In the genomic region with DNA sequence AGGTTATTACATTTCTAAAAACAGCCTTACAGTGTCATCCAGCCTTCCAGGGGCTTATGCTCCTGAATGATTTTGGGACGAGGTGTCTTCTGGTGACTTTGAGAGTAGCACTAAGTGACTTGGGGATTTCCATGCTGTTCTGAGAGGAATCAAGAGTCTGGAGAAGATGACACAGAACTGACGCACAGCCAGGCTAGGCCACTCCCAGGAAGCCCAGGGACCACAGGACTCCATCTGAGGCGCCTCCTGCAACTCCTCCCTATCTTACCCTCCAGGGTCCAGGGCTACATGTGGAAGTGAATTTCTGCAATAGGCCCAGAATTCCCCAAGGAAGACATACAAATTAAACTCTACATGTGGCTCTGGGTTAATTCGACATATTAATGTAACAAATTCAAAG, we compare ENCODE assay signal across 11 cellular contexts.
DNase-seq lines count a peak whose midpoint lies in the region; ATAC-seq, FAIRE-seq and TF ChIP-seq lines count a peak whose summit lies in the region.
"Had no signal": no experiment of that assay in that cellular context is flagged by ENCODE, and none has a peak within 500 bp of the region (broad histone marks: within the 10 kb centered on the region; RNA-seq: fewer than 3 reads in every experiment).

No MANE protein-coding gene starts in this region.

- H3K27me3 Mint-ChIP-seq in activated CD4-positive, alpha-beta T cell treated with anti-CD3 and anti-CD28 coated beads, Interleukin-2, amount 10 ng/mL, durations not matched to agents 24 days and 14 days: no peaks in the 10 kb centered on the region

- intact Hi-C loops in activated CD4-positive, alpha-beta T cell treated with anti-CD3 and anti-CD28 coated beads, Interleukin-2, amount 10 ng/mL, durations not matched to agents 24 days and 14 days (cut with micrococcal nuclease): loop anchor here (2.0 kb wide), 1 partner anchor 25 kb away; no protein-coding TSS in a partner anchor

- H3K4me3 ChIP-seq in A549 (no peak overlapping the region), HFF-Myc (replicated peaks; ENCODE audit: low read depth, low read length) (no peak overlapping the region)
- no peak overlapping the region for H3K4me3 ChIP-seq in effector memory CD4-positive, alpha-beta T cell (ENCODE audit: insufficient read depth, low read depth, low read length, poor library complexity, severe bottlenecking)

- peak; percentile 7 to 18 for DNase-seq in A549 (ENCODE audit: low read depth in 1 of 2, low spot score in 1 of 2)
- DNase-seq in HFF-Myc (ENCODE audit: extremely low read depth, low read depth): peak; percentile 47
- peak; percentile 66 for DNase-seq in activated CD4-positive, alpha-beta T cell treated with anti-CD3 and anti-CD28 coated beads, Interleukin-2, amount 10 ng/mL, durations not matched to agents 24 days and 14 days
- DNase-seq in iris pigment epithelial cell (ENCODE audit: low read depth): peak; percentile 40
- no peak for DNase-seq in NCI-H526 treated with DMSO at 0.1 percent for 48 hours (lab: John Stamatoyannopoulos, UW)
- no peak for DNase-seq in effector memory CD4-positive, alpha-beta T cell
- DNase-seq in NCI-H146 treated with DMSO at 0.1 percent for 48 hours (lab: John Stamatoyannopoulos, UW; ENCODE audit: unreplicated experiment): no peak
- no peak for DNase-seq in DMS 273 treated with DMSO at 0.1 percent for 48 hours (lab: John Stamatoyannopoulos, UW)
- DNase-seq: activated CD4-positive, CD25-positive, alpha-beta regulatory T cell; NCI-H1092 treated with DMSO at 0.1 percent for 48 hours; posterior cingulate gyrus had no signal

- H3K4me3 Mint-ChIP-seq in activated CD4-positive, alpha-beta T cell treated with anti-CD3 and anti-CD28 coated beads, Interleukin-2, amount 10 ng/mL, durations not matched to agents 24 days and 14 days: no peak overlapping the region

- H3K27ac ChIP-seq in A549: no peak overlapping the region
- H3K27ac ChIP-seq in effector memory CD4-positive, alpha-beta T cell (ENCODE audit: insufficient read depth, low read length, poor library complexity, severe bottlenecking): no peak overlapping the region

- H3K27ac Mint-ChIP-seq in activated CD4-positive, alpha-beta T cell treated with anti-CD3 and anti-CD28 coated beads, Interleukin-2, amount 10 ng/mL, durations not matched to agents 24 days and 14 days: peak overlapping the region; percentile 39

- no peak overlapping the region for H3K4me2 ChIP-seq in A549

- no peak for TF ChIP-seq EP300 in A549 (IDR thresholded peaks at IDR 0.05)

- no peaks in the 10 kb centered on the region for H3K9me3 ChIP-seq in A549
- no peaks in the 10 kb centered on the region for H3K9me3 ChIP-seq in effector memory CD4-positive, alpha-beta T cell (ENCODE audit: control insufficient read depth, low read length)

- ATAC-seq in A549: peak in 1 of 2 experiments; percentile 43; a peak in 1 of 6 replicates

- 30% methylated on average over 4 of the region's 4 CpGs for WGBS in A549 (ENCODE audit: missing lambda C conversion rate)

- no peak for TF ChIP-seq CTCF in A549 (IDR thresholded peaks at IDR 0.05)
- no peak for TF ChIP-seq CTCF in HFF-Myc (IDR thresholded peaks at IDR 0.05; ENCODE audit: low read depth, low read length, missing control alignments)

- no peaks in the 10 kb centered on the region for H3K27me3 ChIP-seq in effector memory CD4-positive, alpha-beta T cell (replicated peaks; ENCODE audit: control insufficient read depth, insufficient read depth, low read length, poor library complexity, severe bottlenecking)

- H3K36me3 ChIP-seq in effector memory CD4-positive, alpha-beta T cell (ENCODE audit: control insufficient read depth, insufficient read depth, low read length): no peaks in the 10 kb centered on the region

- peaks cover 4% of the 10 kb centered on the region for H3K4me1 Mint-ChIP-seq in activated CD4-positive, alpha-beta T cell treated with anti-CD3 and anti-CD28 coated beads, Interleukin-2, amount 10 ng/mL, durations not matched to agents 24 days and 14 days

- H3K36me3 Mint-ChIP-seq in activated CD4-positive, alpha-beta T cell treated with anti-CD3 and anti-CD28 coated beads, Interleukin-2, amount 10 ng/mL, durations not matched to agents 24 days and 14 days (ENCODE audit: low read depth): no peaks in the 10 kb centered on the region

- CTCF ChIA-PET in A549 (lab: Yijun Ruan, JAX): no interaction called here

- TF ChIP-seq POLR2A in A549 (IDR thresholded peaks at IDR 0.05; ENCODE audit: low read length): no peak

- H3K4me1 ChIP-seq in A549: no peaks in the 10 kb centered on the region
- no peaks in the 10 kb centered on the region for H3K4me1 ChIP-seq in effector memory CD4-positive, alpha-beta T cell (ENCODE audit: control insufficient read depth, insufficient read depth, low read length, poor library complexity, severe bottlenecking)

- no peak for TF ChIP-seq RAD21 in A549 (conservative IDR thresholded peaks at IDR 0.05 in 1 of 2, IDR thresholded peaks at IDR 0.05 in 1 of 2)

- FAIRE-seq in A549 (lab: Jason Lieb, UNC): no peak

- H3K9me3 Mint-ChIP-seq in activated CD4-positive, alpha-beta T cell treated with anti-CD3 and anti-CD28 coated beads, Interleukin-2, amount 10 ng/mL, durations not matched to agents 24 days and 14 days: peaks cover 3% of the 10 kb centered on the region

- POLR2A ChIA-PET in A549 (lab: Yijun Ruan, JAX): no interaction called here

TF ChIP-seq in A549, 52 proteins besides CTCF, POLR2A, EP300 and RAD21:
- TF ChIP-seq HDAC2 (IDR thresholded peaks at IDR 0.05) (no peak), KDM1A (IDR thresholded peaks at IDR 0.05; ENCODE audit: low read depth) (no peak)

Comparison
In these comparisons a context has a peak if more than half of its experiments do, and no peak if none do; other contexts are left out.
1. DNase-seq: peak in A549 (2 of 2), HFF-Myc (single experiment), activated CD4-positive, alpha-beta T cell treated with anti-CD3 and anti-CD28 coated beads, Interleukin-2, amount 10 ng/mL, durations not matched to agents 24 days and 14 days (single experiment) and iris pigment epithelial cell (single experiment); none in NCI-H526 treated with DMSO at 0.1 percent for 48 hours (single experiment), effector memory CD4-positive, alpha-beta T cell (0 of 3), NCI-H146 treated with DMSO at 0.1 percent for 48 hours (single experiment) and DMS 273 treated with DMSO at 0.1 percent for 48 hours (single experiment).